1 cellular context compared by ENCODE assay signal in genomic region chr14:91171291-91171690, GRCh38.
TF ChIP-seq lines count a peak whose summit lies in the region.

No MANE protein-coding gene starts in this region.

TF ChIP-seq in HepG2, 621 proteins besides CTCF, POLR2A, EP300 and RAD21:
- TF ChIP-seq FOXA1 (IDR thresholded peaks at IDR 0.05) (no peak), FOXA1 (CRISPR knock-in tag; IDR thresholded peaks at IDR 0.05) (no peak), PHF8 (CRISPR knock-in tag; IDR thresholded peaks at IDR 0.05) (no peak), CENPX (CRISPR knock-in tag; IDR thresholded peaks at IDR 0.05) (no peak), ZNF564 (CRISPR knock-in tag; IDR thresholded peaks at IDR 0.05) (no peak), DMTF1 (CRISPR knock-in tag; IDR thresholded peaks at IDR 0.05) (no peak), SP2 (CRISPR knock-in tag; IDR thresholded peaks at IDR 0.05) (no peak), PBX2 (CRISPR knock-in tag; IDR thresholded peaks at IDR 0.05) (no peak), CCAR2 (optimal IDR thresholded peaks at IDR 0.05; ENCODE audit: low read depth, low read length) (no peak), CREB1 (IDR thresholded peaks at IDR 0.05) (no peak), CREB1 (CRISPR knock-in tag; IDR thresholded peaks at IDR 0.05) (no peak), RERE (CRISPR knock-in tag; IDR thresholded peaks at IDR 0.05; ENCODE audit: low read depth) (no peak), MAZ (IDR thresholded peaks at IDR 0.05; ENCODE audit: borderline replicate concordance, low read depth, low read length) (no peak), MAZ (CRISPR knock-in tag; IDR thresholded peaks at IDR 0.05; ENCODE audit: low read depth) (no peak), ZBTB7A (CRISPR knock-in tag; IDR thresholded peaks at IDR 0.05) (no peak), STAT5B (CRISPR knock-in tag; IDR thresholded peaks at IDR 0.05) (no peak), ZNF749 (CRISPR knock-in tag; IDR thresholded peaks at IDR 0.05; ENCODE audit: borderline replicate concordance) (no peak), FOXP1 (IDR thresholded peaks at IDR 0.05) (no peak), FOXP1 (CRISPR knock-in tag; IDR thresholded peaks at IDR 0.05) (no peak), DMAP1 (CRISPR knock-in tag; IDR thresholded peaks at IDR 0.05) (no peak), FOXP4 (CRISPR knock-in tag; IDR thresholded peaks at IDR 0.05) (no peak), U2AF1 (optimal IDR thresholded peaks at IDR 0.05; ENCODE audit: low read depth, low read length) (no peak), ZBTB8A (CRISPR knock-in tag; IDR thresholded peaks at IDR 0.05; ENCODE audit: borderline replicate concordance, low read depth) (no peak), NR2F6 (IDR thresholded peaks at IDR 0.05) (no peak), NR2F6 (CRISPR knock-in tag; IDR thresholded peaks at IDR 0.05) (no peak)
